In the genomic region with DNA sequence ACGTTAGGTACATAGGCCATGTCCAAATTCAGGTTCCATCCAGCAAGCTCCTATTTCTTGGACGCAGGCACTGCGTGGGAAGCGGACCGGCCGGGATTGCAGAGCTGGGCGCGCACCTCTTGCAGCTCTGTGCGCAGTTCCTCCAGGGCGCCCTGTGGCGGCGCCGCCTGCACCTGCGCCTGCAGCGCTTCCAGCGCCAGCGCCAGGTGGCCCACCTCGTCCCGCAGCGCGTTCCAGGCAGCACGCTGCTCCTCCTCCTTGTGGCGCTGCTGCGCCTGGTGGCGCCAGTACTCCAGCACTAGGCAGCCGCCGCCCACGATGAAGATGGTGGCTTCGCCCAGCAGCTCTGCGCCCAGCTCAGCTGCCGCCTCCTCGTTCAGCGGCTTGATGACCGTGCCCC, we compare ENCODE assay signal across 15 cellular contexts. TPM values are rescaled to one million over a fixed set of nuclear protein-coding genes. Genes with fewer than 3 reads are reported as not detected.
DNase-seq lines count a peak whose midpoint lies in the region; ATAC-seq, FAIRE-seq and TF ChIP-seq lines count a peak whose summit lies in the region.
"Had no signal": no experiment of that assay in that cellular context is flagged by ENCODE, and none has a peak within 500 bp of the region (broad histone marks: within the 10 kb centered on the region; RNA-seq: fewer than 3 reads in every experiment).

No MANE protein-coding gene starts in this region.

- H3K27ac ChIP-seq in angular gyrus (ENCODE audit: low read depth, low read length): peak overlapping the region; percentile 44
- H3K27ac ChIP-seq in hepatocyte: no peak overlapping the region
- H3K27ac ChIP-seq in CD4-positive, alpha-beta T cell (ENCODE audit: low read depth, low read length): no peak overlapping the region
- H3K27ac ChIP-seq: heart left ventricle had no signal

- H3K36me3 Mint-ChIP-seq in CD4-positive, alpha-beta T cell (ENCODE audit: low read depth): peaks cover 10% of the 10 kb centered on the region
- H3K36me3 Mint-ChIP-seq: IgD-negative memory B cell, natural killer cell had no signal

- no peaks in the 10 kb centered on the region; the same call in 1 of the 2 replicates for H3K4me1 ChIP-seq in ES-I3 (ENCODE audit: insufficient read depth, low read length)
- no peaks in the 10 kb centered on the region for H3K4me1 ChIP-seq in hepatocyte (ENCODE audit: insufficient read depth)

- intact Hi-C loops in CD4-positive, alpha-beta T cell (cut with DNase I, micrococcal nuclease): no loop called here

- H3K4me3 Mint-ChIP-seq in CD4-positive, alpha-beta T cell: no peak overlapping the region
- H3K4me3 Mint-ChIP-seq: activated CD8-positive, alpha-beta T cell treated with anti-CD3 and anti-CD28 coated beads, Interleukin-2, amount 10 ng/mL, durations not matched to agents 7 days and 5 days; CD8-positive, alpha-beta T cell; IgD-negative memory B cell; natural killer cell had no signal

- no peaks in the 10 kb centered on the region for H3K79me2 ChIP-seq in hepatocyte

- H3K4me1 Mint-ChIP-seq in CD4-positive, alpha-beta T cell (ENCODE audit: low read depth): peaks cover 4% of the 10 kb centered on the region

- H3K9me3 ChIP-seq in ES-I3 (ENCODE audit: control insufficient read depth, insufficient read depth, low read length): no peaks in the 10 kb centered on the region
- H3K9me3 ChIP-seq in hepatocyte (ENCODE audit: low read depth): no peaks in the 10 kb centered on the region
- H3K9me3 ChIP-seq in CD4-positive, alpha-beta T cell (ENCODE audit: control insufficient read depth, low read length): no peaks in the 10 kb centered on the region
- H3K9me3 ChIP-seq: heart left ventricle had no signal

- H3K9me2 ChIP-seq in hepatocyte (replicated peaks; ENCODE audit: insufficient read depth): no peaks in the 10 kb centered on the region

- 38% methylated on average over 30 of the region's 34 CpGs for WGBS in hepatocyte (ENCODE audit: low lambda C conversion rate, missing lambda C conversion rate)

- no peak for FAIRE-seq in GM12891 (lab: Jason Lieb, UNC)

- TF ChIP-seq CTCF in hepatocyte (IDR thresholded peaks at IDR 0.05; ENCODE audit: poor library complexity): peak; percentile 38
- TF ChIP-seq CTCF in CD4-positive, alpha-beta T cell (IDR thresholded peaks at IDR 0.05): no peak

- DNase-seq in hepatocyte (ENCODE audit: low spot score): peak; percentile 77
- peak; percentile 14 for DNase-seq in occipital lobe (lab: John Stamatoyannopoulos, UW)
- DNase-seq in GM12891 (ENCODE audit: insufficient read length, low spot score): no peak
- DNase-seq in CD4-positive, alpha-beta T cell: no peak
- DNase-seq in erythroblast (lab: John Stamatoyannopoulos, UW): no peak
- DNase-seq: activated CD8-positive, alpha-beta T cell treated with anti-CD3 and anti-CD28 coated beads, Interleukin-2, amount 10 ng/mL, durations not matched to agents 7 days and 5 days; CD8-positive, alpha-beta T cell; natural killer cell; right cardiac atrium; stimulated activated CD4-positive, alpha-beta T cell treated with anti-CD3 and anti-CD28 coated beads, Interleukin-4, amount 100 ng/mL, for 1 hour had no signal

- H3K27me3 ChIP-seq in hepatocyte: no peaks in the 10 kb centered on the region
- H3K27me3 ChIP-seq in CD4-positive, alpha-beta T cell (ENCODE audit: control insufficient read depth, insufficient read depth, low read length): no peaks in the 10 kb centered on the region
- H3K27me3 ChIP-seq: heart left ventricle had no signal

- no peaks in the 10 kb centered on the region for H3K27me3 Mint-ChIP-seq in CD4-positive, alpha-beta T cell
- H3K27me3 Mint-ChIP-seq: IgD-negative memory B cell had no signal

- H3K36me3 ChIP-seq in ES-I3 (ENCODE audit: insufficient read depth, low read length): no peaks in the 10 kb centered on the region
- H3K36me3 ChIP-seq in hepatocyte (replicated peaks; ENCODE audit: insufficient read depth, low read depth): no peaks in the 10 kb centered on the region

- no peaks in the 10 kb centered on the region for H4K20me1 ChIP-seq in hepatocyte (ENCODE audit: insufficient read depth, poor library complexity, severe bottlenecking)

- H3K4me2 ChIP-seq in hepatocyte: peak overlapping the region; percentile 56

- POLR2A ChIA-PET in CD4-positive, alpha-beta T cell (lab: Charles Lee): no interaction called here

- ATAC-seq in CD4-positive, alpha-beta T cell (ENCODE audit: poor library complexity): no peak
- ATAC-seq in GM21367 (IDR thresholded peaks at IDR 0.05; ENCODE audit: unreplicated experiment): no peak
- ATAC-seq: activated CD8-positive, alpha-beta T cell treated with anti-CD3 and anti-CD28 coated beads, Interleukin-2, amount 10 ng/mL, durations not matched to agents 7 days and 5 days; CD8-positive, alpha-beta T cell; heart left ventricle; natural killer cell; right cardiac atrium had no signal

- H2AFZ ChIP-seq in hepatocyte: no peak overlapping the region

- H3K9me3 Mint-ChIP-seq in CD4-positive, alpha-beta T cell: no peaks in the 10 kb centered on the region
- H3K9me3 Mint-ChIP-seq: CD8-positive, alpha-beta T cell; IgD-negative memory B cell; natural killer cell had no signal

- TF ChIP-seq POLR2A in GM12891 (IDR thresholded peaks at IDR 0.05; ENCODE audit: low read depth, low read length): no peak
- TF ChIP-seq POLR2A in erythroblast (IDR thresholded peaks at IDR 0.05; ENCODE audit: low read length): no peak

- H3K4me3 ChIP-seq in hepatocyte: no peak overlapping the region
- H3K4me3 ChIP-seq: heart left ventricle had no signal

- H3K9ac ChIP-seq in ES-I3 (ENCODE audit: low read depth, low read length): peak overlapping the region; percentile 24; the same call in 1 of the 2 replicates

- CTCF ChIA-PET in CD4-positive, alpha-beta T cell (lab: Charles Lee): no interaction called here

- no peak overlapping the region for H3K27ac Mint-ChIP-seq in CD4-positive, alpha-beta T cell
- H3K27ac Mint-ChIP-seq: activated CD8-positive, alpha-beta T cell treated with anti-CD3 and anti-CD28 coated beads, Interleukin-2, amount 10 ng/mL, durations not matched to agents 7 days and 5 days; CD8-positive, alpha-beta T cell; natural killer cell had no signal

TF ChIP-seq in GM12891, 5 proteins besides CTCF, POLR2A, EP300 and RAD21:
- TF ChIP-seq TAF1 (IDR thresholded peaks at IDR 0.05; ENCODE audit: low read depth, low read length) (no peak), SPI1 (IDR thresholded peaks at IDR 0.05; ENCODE audit: low read depth, low read length) (no peak), POLR2AphosphoS5 (IDR thresholded peaks at IDR 0.05; ENCODE audit: low read depth, low read length) (no peak), POU2F2 (IDR thresholded peaks at IDR 0.05; ENCODE audit: low read depth, low read length) (no peak), PAX5 (IDR thresholded peaks at IDR 0.05; ENCODE audit: insufficient read depth, low read length, severe bottlenecking) (no peak)

RNA-seq across cellular contexts. Expression of gene OPA3, which starts 31.1 kb away (rescaled TPM):
- total RNA-seq in hepatocyte (11.2 and 15.1 TPM in 2 replicates), occipital lobe (2.0 TPM)
- polyA plus RNA-seq in hepatocyte: 15.0 and 15.2 TPM in 2 replicates
- 5.3 TPM for polyA plus RNA-seq in GM12891 (2012; ENCODE audit: low read depth, missing spikeins)
- total RNA-seq in CD4-positive, alpha-beta T cell: 1 to 10 TPM; 3.1 to 3.2 TPM

RNA-seq across cellular contexts. Expression of gene VASP, which starts 46.2 kb away (rescaled TPM):
- total RNA-seq in hepatocyte (57.3 and 68.9 TPM in 2 replicates), occipital lobe (8.4 TPM)
- 86.0 and 92.6 TPM in 2 replicates for polyA plus RNA-seq in hepatocyte
- polyA plus RNA-seq in GM12891 (2012; ENCODE audit: low read depth, missing spikeins): 65.6 TPM
- 10 to 100 TPM; 49.9 to 55.5 TPM for total RNA-seq in CD4-positive, alpha-beta T cell

RNA-seq across cellular contexts. Expression of gene GPR4, which starts 48.5 kb away (rescaled TPM):
- not detected in 2 replicates for total RNA-seq in hepatocyte
- 0.10 TPM in 1 of 2 replicates, not detected in the other for polyA plus RNA-seq in hepatocyte
- total RNA-seq in occipital lobe: 0.16 TPM
- not detected for polyA plus RNA-seq in GM12891 (2012; ENCODE audit: low read depth, missing spikeins)
- total RNA-seq in CD4-positive, alpha-beta T cell: not detected
- total RNA-seq: activated CD8-positive, alpha-beta T cell treated with anti-CD3 and anti-CD28 coated beads, Interleukin-2, amount 10 ng/mL, durations not matched to agents 7 days and 5 days; CD8-positive, alpha-beta T cell had no signal
- polyA plus RNA-seq: IgD-negative memory B cell had no signal

RNA-seq across cellular contexts. Expression of gene PPM1N, which starts 55.2 kb away (rescaled TPM):
- 0.40 and 1.9 TPM in 2 replicates for total RNA-seq in hepatocyte
- polyA plus RNA-seq in hepatocyte: 0.59 and 1.4 TPM in 2 replicates
- total RNA-seq in occipital lobe: 0.47 TPM
- polyA plus RNA-seq in GM12891 (2012; ENCODE audit: low read depth, missing spikeins): 1.4 TPM
- 1 to 10 TPM; 3.3 to 3.5 TPM for total RNA-seq in CD4-positive, alpha-beta T cell

RNA-seq across cellular contexts. Expression of gene RTN2, which starts 56.6 kb away (rescaled TPM):
- total RNA-seq in hepatocyte (3.4 and 7.8 TPM in 2 replicates), occipital lobe (56.8 TPM)
- polyA plus RNA-seq in hepatocyte: 12.2 and 14.8 TPM in 2 replicates
- polyA plus RNA-seq in GM12891 (2012; ENCODE audit: low read depth, missing spikeins): 5.6 TPM
- total RNA-seq in CD4-positive, alpha-beta T cell: under 1 TPM; 0.60 to 0.70 TPM

Comparison
In these comparisons a context has a peak if more than half of its experiments do, and no peak if none do; other contexts are left out.
1. DNase-seq: peak in hepatocyte (single experiment) and occipital lobe (single experiment); none in GM12891 (single experiment), CD4-positive, alpha-beta T cell (0 of 10) and erythroblast (0 of 2).